19 cellular contexts compared by ENCODE assay signal in genomic region chr12:130877333-130877732, GRCh38. TPM values are rescaled to one million over a fixed set of nuclear protein-coding genes. Genes with fewer than 3 reads are reported as not detected.
DNase-seq lines count a peak whose midpoint lies in the region; ATAC-seq and TF ChIP-seq lines count a peak whose summit lies in the region.
"Had no signal": no experiment of that assay in that cellular context is flagged by ENCODE, and none has a peak within 500 bp of the region (broad histone marks: within the 10 kb centered on the region; RNA-seq: fewer than 3 reads in every experiment).

No MANE protein-coding gene starts in this region.

- no peaks in the 10 kb centered on the region for H3K27me3 Mint-ChIP-seq in T-helper 2 cell treated with Interferon-gamma antibody and Interleukin-4, amounts not matched to agents 5 μg/mL and 100 μg/mL, for 36 hours (ENCODE audit: low read depth)
- H3K27me3 Mint-ChIP-seq in activated CD8-positive, alpha-beta T cell treated with anti-CD3 and anti-CD28 coated beads, Interleukin-2, amount 10 ng/mL, durations not matched to agents 7 days and 5 days (ENCODE audit: low read depth): no peaks in the 10 kb centered on the region
- H3K27me3 Mint-ChIP-seq in neural crest cell (ENCODE audit: low read depth): peaks cover 13% of the 10 kb centered on the region
- H3K27me3 Mint-ChIP-seq in natural killer cell treated with Interleukin-12 subunit alpha and Interleukin-12 subunit beta and Interleukin-15 and Interleukin-18, amount 100 ng/mL, for 72 hours: no peaks in the 10 kb centered on the region
- H3K27me3 Mint-ChIP-seq: activated CD4-positive, alpha-beta memory T cell treated with anti-CD3 and anti-CD28 coated beads, Interleukin-2, amount 10 ng/mL, durations not matched to agents 7 days and 5 days; B cell had no signal

- H3K36me3 ChIP-seq in Karpas-422 (ENCODE audit: insufficient read depth, low read length): peaks cover 48% of the 10 kb centered on the region

- H3K9me3 Mint-ChIP-seq in T-helper 2 cell treated with Interferon-gamma antibody and Interleukin-4, amounts not matched to agents 5 μg/mL and 100 μg/mL, for 36 hours: no peaks in the 10 kb centered on the region
- no peaks in the 10 kb centered on the region for H3K9me3 Mint-ChIP-seq in activated CD8-positive, alpha-beta T cell treated with anti-CD3 and anti-CD28 coated beads, Interleukin-2, amount 10 ng/mL, durations not matched to agents 7 days and 5 days (ENCODE audit: insufficient read depth)
- H3K9me3 Mint-ChIP-seq in neural crest cell: no peaks in the 10 kb centered on the region
- no peaks in the 10 kb centered on the region for H3K9me3 Mint-ChIP-seq in natural killer cell treated with Interleukin-12 subunit alpha and Interleukin-12 subunit beta and Interleukin-15 and Interleukin-18, amount 100 ng/mL, for 72 hours
- H3K9me3 Mint-ChIP-seq: activated CD4-positive, alpha-beta memory T cell treated with anti-CD3 and anti-CD28 coated beads, Interleukin-2, amount 10 ng/mL, durations not matched to agents 7 days and 5 days; type B pancreatic cell had no signal

- peaks cover 13% of the 10 kb centered on the region for H3K79me2 ChIP-seq in Karpas-422 (ENCODE audit: low read length)

- peaks cover 54% of the 10 kb centered on the region for H3K36me3 Mint-ChIP-seq in T-helper 2 cell treated with Interferon-gamma antibody and Interleukin-4, amounts not matched to agents 5 μg/mL and 100 μg/mL, for 36 hours (ENCODE audit: low read depth)
- H3K36me3 Mint-ChIP-seq in activated CD8-positive, alpha-beta T cell treated with anti-CD3 and anti-CD28 coated beads, Interleukin-2, amount 10 ng/mL, durations not matched to agents 7 days and 5 days (ENCODE audit: low read depth): peaks cover 57% of the 10 kb centered on the region
- peaks cover 38% of the 10 kb centered on the region for H3K36me3 Mint-ChIP-seq in neural crest cell (ENCODE audit: low read depth)
- H3K36me3 Mint-ChIP-seq in natural killer cell treated with Interleukin-12 subunit alpha and Interleukin-12 subunit beta and Interleukin-15 and Interleukin-18, amount 100 ng/mL, for 72 hours: peaks cover 48% of the 10 kb centered on the region

- no peak overlapping the region for H3K4me2 ChIP-seq in Karpas-422 (ENCODE audit: low read depth, low read length, poor library complexity, severe bottlenecking)

- H3K9me2 ChIP-seq in Karpas-422 (replicated peaks; ENCODE audit: insufficient read depth, low read length): no peaks in the 10 kb centered on the region

- no peak overlapping the region for H3K9ac ChIP-seq in Karpas-422 (ENCODE audit: low read length)

- no peak for DNase-seq in T-helper 2 cell treated with Interferon-gamma antibody and Interleukin-4, amounts not matched to agents 5 μg/mL and 100 μg/mL, for 36 hours (ENCODE audit: low spot score)
- DNase-seq in T-helper 2 cell: no peak
- DNase-seq in Karpas-422: peak; percentile 46
- no peak for DNase-seq in activated CD8-positive, alpha-beta T cell treated with anti-CD3 and anti-CD28 coated beads, Interleukin-2, amount 10 ng/mL, durations not matched to agents 7 days and 5 days
- DNase-seq in neural crest cell (ENCODE audit: low read depth, low spot score): no peak
- no peak for DNase-seq in natural killer cell treated with Interleukin-12 subunit alpha and Interleukin-12 subunit beta and Interleukin-15 and Interleukin-18, amount 100 ng/mL, for 72 hours (ENCODE audit: low spot score)
- DNase-seq in stimulated activated CD4-positive, alpha-beta T cell treated with anti-CD3 and anti-CD28 coated beads, Interleukin-15, amount 100 ng/mL, for 24 hours: no peak
- DNase-seq: activated CD4-positive, alpha-beta memory T cell treated with anti-CD3 and anti-CD28 coated beads, Interleukin-2, amount 10 ng/mL, durations not matched to agents 7 days and 5 days; COR-L47; EL; heart left ventricle; naive thymus-derived CD4-positive, alpha-beta T cell; NCI-H1105; NCI-H2081; pancreas had no signal

- H3K27ac ChIP-seq in Karpas-422 (ENCODE audit: low read length): no peak overlapping the region
- H3K27ac ChIP-seq: heart left ventricle, pancreas, right atrium auricular region had no signal

- no peak overlapping the region for H3K4me3 ChIP-seq in Karpas-422 (ENCODE audit: low read length)
- H3K4me3 ChIP-seq: heart left ventricle, pancreas, right atrium auricular region had no signal

- peaks cover 26% of the 10 kb centered on the region for H4K20me1 ChIP-seq in Karpas-422 (ENCODE audit: insufficient read depth, low read depth, low read length)

- H3K4me1 ChIP-seq in Karpas-422 (ENCODE audit: low read length): peaks cover 44% of the 10 kb centered on the region

- H3K27ac Mint-ChIP-seq in T-helper 2 cell treated with Interferon-gamma antibody and Interleukin-4, amounts not matched to agents 5 μg/mL and 100 μg/mL, for 36 hours: peak overlapping the region; percentile 5
- peak overlapping the region; percentile 50 for H3K27ac Mint-ChIP-seq in activated CD8-positive, alpha-beta T cell treated with anti-CD3 and anti-CD28 coated beads, Interleukin-2, amount 10 ng/mL, durations not matched to agents 7 days and 5 days
- no peak overlapping the region for H3K27ac Mint-ChIP-seq in neural crest cell (ENCODE audit: unreplicated experiment)
- H3K27ac Mint-ChIP-seq in natural killer cell treated with Interleukin-12 subunit alpha and Interleukin-12 subunit beta and Interleukin-15 and Interleukin-18, amount 100 ng/mL, for 72 hours: no peak overlapping the region

- CTCF ChIA-PET in activated CD8-positive, alpha-beta T cell treated with anti-CD3 and anti-CD28 coated beads, Interleukin-2, amount 10 ng/mL, durations not matched to agents 7 days and 5 days (lab: Charles Lee): no interaction called here

- ATAC-seq in activated CD8-positive, alpha-beta T cell treated with anti-CD3 and anti-CD28 coated beads, Interleukin-2, amount 10 ng/mL, durations not matched to agents 7 days and 5 days: no peak
- no peak for ATAC-seq in GM21737 (IDR thresholded peaks at IDR 0.05; ENCODE audit: unreplicated experiment)
- no peak for ATAC-seq in natural killer cell treated with Interleukin-12 subunit alpha and Interleukin-12 subunit beta and Interleukin-15 and Interleukin-18, amount 100 ng/mL, for 72 hours
- ATAC-seq: heart left ventricle; naive thymus-derived CD4-positive, alpha-beta T cell had no signal

- no peak overlapping the region for H2AFZ ChIP-seq in Karpas-422 (ENCODE audit: low read length)

- H3K4me3 Mint-ChIP-seq in T-helper 2 cell treated with Interferon-gamma antibody and Interleukin-4, amounts not matched to agents 5 μg/mL and 100 μg/mL, for 36 hours: no peak overlapping the region
- no peak overlapping the region for H3K4me3 Mint-ChIP-seq in activated CD8-positive, alpha-beta T cell treated with anti-CD3 and anti-CD28 coated beads, Interleukin-2, amount 10 ng/mL, durations not matched to agents 7 days and 5 days
- peak overlapping the region; percentile 0 for H3K4me3 Mint-ChIP-seq in neural crest cell
- H3K4me3 Mint-ChIP-seq in natural killer cell treated with Interleukin-12 subunit alpha and Interleukin-12 subunit beta and Interleukin-15 and Interleukin-18, amount 100 ng/mL, for 72 hours: no peak overlapping the region
- H3K4me3 Mint-ChIP-seq: activated CD4-positive, alpha-beta memory T cell treated with anti-CD3 and anti-CD28 coated beads, Interleukin-2, amount 10 ng/mL, durations not matched to agents 7 days and 5 days; B cell; type B pancreatic cell had no signal

- no peaks in the 10 kb centered on the region for H3K27me3 ChIP-seq in Karpas-422 (ENCODE audit: low read length)
- H3K27me3 ChIP-seq: heart left ventricle, pancreas, right atrium auricular region had no signal

- TF ChIP-seq CTCF in neural crest cell (conservative IDR thresholded peaks at IDR 0.05): no peak

- POLR2A ChIA-PET in activated CD8-positive, alpha-beta T cell treated with anti-CD3 and anti-CD28 coated beads, Interleukin-2, amount 10 ng/mL, durations not matched to agents 7 days and 5 days (lab: Charles Lee): no interaction called here

- H3K9me3 ChIP-seq in Karpas-422 (ENCODE audit: low read length): no peaks in the 10 kb centered on the region
- H3K9me3 ChIP-seq: heart left ventricle, pancreas, right atrium auricular region had no signal

- peaks cover 46% of the 10 kb centered on the region for H3K4me1 Mint-ChIP-seq in T-helper 2 cell treated with Interferon-gamma antibody and Interleukin-4, amounts not matched to agents 5 μg/mL and 100 μg/mL, for 36 hours (ENCODE audit: low read depth)
- peaks cover 62% of the 10 kb centered on the region for H3K4me1 Mint-ChIP-seq in activated CD8-positive, alpha-beta T cell treated with anti-CD3 and anti-CD28 coated beads, Interleukin-2, amount 10 ng/mL, durations not matched to agents 7 days and 5 days (ENCODE audit: low read depth)
- peaks cover 52% of the 10 kb centered on the region for H3K4me1 Mint-ChIP-seq in neural crest cell
- peaks cover 50 to 71% of the 10 kb centered on the region in 2 donors for H3K4me1 Mint-ChIP-seq in natural killer cell treated with Interleukin-12 subunit alpha and Interleukin-12 subunit beta and Interleukin-15 and Interleukin-18, amount 100 ng/mL, for 72 hours (ENCODE audit: low read depth in 2 of 2)

RNA-seq across cellular contexts. Expression of gene RAN, which starts 5.5 kb away (rescaled TPM):
- 897 and 1,159 TPM in 2 replicates for total RNA-seq in Karpas-422 (2014; rRNA removed; shearing (Covaris generic); ENCODE audit: low replicate concordance)
- total RNA-seq in activated CD8-positive, alpha-beta T cell treated with anti-CD3 and anti-CD28 coated beads, Interleukin-2, amount 10 ng/mL, durations not matched to agents 7 days and 5 days: 1,000 to 10,000 TPM; 1,319 to 1,332 TPM
- total RNA-seq in neural crest cell: 1,593 and 1,610 TPM in 2 replicates
- 1,000 to 10,000 TPM; 1,073 to 1,486 TPM for total RNA-seq in natural killer cell treated with Interleukin-12 subunit alpha and Interleukin-12 subunit beta and Interleukin-15 and Interleukin-18, amount 100 ng/mL, for 72 hours

RNA-seq across cellular contexts. Expression of gene STX2, which starts 38.3 kb away (rescaled TPM):
- total RNA-seq in Karpas-422 (2014; rRNA removed; shearing (Covaris generic); ENCODE audit: low replicate concordance): 19.2 and 19.3 TPM in 2 replicates
- 10 to 100 TPM; 24.5 to 24.9 TPM for total RNA-seq in activated CD8-positive, alpha-beta T cell treated with anti-CD3 and anti-CD28 coated beads, Interleukin-2, amount 10 ng/mL, durations not matched to agents 7 days and 5 days
- 31.0 and 32.7 TPM in 2 replicates for total RNA-seq in neural crest cell
- total RNA-seq in natural killer cell treated with Interleukin-12 subunit alpha and Interleukin-12 subunit beta and Interleukin-15 and Interleukin-18, amount 100 ng/mL, for 72 hours: 10 to 100 TPM in 1 of 2 donors, 1 to 10 TPM in 1; 9.0 to 16.4 TPM

Comparison
In these comparisons a context has a peak if more than half of its experiments do, and no peak if none do; other contexts are left out.
1. H3K27ac Mint-ChIP-seq: peak in T-helper 2 cell treated with Interferon-gamma antibody and Interleukin-4, amounts not matched to agents 5 μg/mL and 100 μg/mL, for 36 hours (single experiment) and activated CD8-positive, alpha-beta T cell treated with anti-CD3 and anti-CD28 coated beads, Interleukin-2, amount 10 ng/mL, durations not matched to agents 7 days and 5 days (single experiment); none in neural crest cell (single experiment) and natural killer cell treated with Interleukin-12 subunit alpha and Interleukin-12 subunit beta and Interleukin-15 and Interleukin-18, amount 100 ng/mL, for 72 hours (0 of 2).